In genomic region chr12:104499207-104499606, GRCh38 we compare ENCODE assay signal across 20 cellular contexts. TPM values are rescaled to one million over a fixed set of nuclear protein-coding genes. Genes with fewer than 3 reads are reported as not detected.
DNase-seq lines count a peak whose midpoint lies in the region; ATAC-seq lines count a peak whose summit lies in the region.
"Had no signal": no experiment of that assay in that cellular context is flagged by ENCODE, and none has a peak within 500 bp of the region (broad histone marks: within the 10 kb centered on the region; RNA-seq: fewer than 3 reads in every experiment).

No MANE protein-coding gene starts in this region.

- DNase-seq in activated naive CD8-positive, alpha-beta T cell treated with anti-CD3 and anti-CD28 coated beads, Interleukin-2, amount 50 U/mL, for 24 hours: no peak
- DNase-seq in T-helper 17 cell (no peak), naive B cell (no peak), NCI-H82 treated with DMSO at 0.1 percent for 48 hours (lab: John Stamatoyannopoulos, UW; ENCODE audit: unreplicated experiment) (no peak), DMS114 treated with DMSO at 0.1 percent for 48 hours (lab: John Stamatoyannopoulos, UW; ENCODE audit: unreplicated experiment) (no peak)
- DNase-seq in stimulated activated naive CD8-positive, alpha-beta T cell treated with anti-CD3 and anti-CD28 coated beads, Interleukin-15, amount 100 ng/mL, for 72 hours: no peak
- DNase-seq: activated CD4-positive, alpha-beta T cell treated with anti-CD3 and anti-CD28 coated beads for 4 hours; activated CD8-positive, alpha-beta memory T cell treated with anti-CD3 and anti-CD28 coated beads, Interleukin-2, amount 50 U/mL, for 4 hours; central memory CD4-positive, alpha-beta T cell; DMS79 treated with DMSO at 0.1 percent for 48 hours; dorsolateral prefrontal cortex; head of caudate nucleus; KBM-7; mammary epithelial cell; NCI-H526 treated with DMSO at 0.1 percent for 48 hours; Right ventricle myocardium superior; testis had no signal

- H3K36me3 Mint-ChIP-seq in activated naive CD8-positive, alpha-beta T cell: peaks cover 5% of the 10 kb centered on the region
- H3K36me3 Mint-ChIP-seq in activated naive CD8-positive, alpha-beta T cell treated with anti-CD3 and anti-CD28 coated beads, Interleukin-2, amount 50 U/mL, for 24 hours (ENCODE audit: low read depth): peaks cover 11% of the 10 kb centered on the region
- H3K36me3 Mint-ChIP-seq in T-helper 17 cell (ENCODE audit: low read depth): peaks cover 2% of the 10 kb centered on the region
- peaks cover 0 to 14% of the 10 kb centered on the region in 2 donors for H3K36me3 Mint-ChIP-seq in naive B cell

- no peak for ATAC-seq in activated naive CD8-positive, alpha-beta T cell treated with anti-CD3 and anti-CD28 coated beads, Interleukin-2, amount 50 U/mL, for 24 hours
- ATAC-seq in T-helper 17 cell (no peak), naive B cell (ENCODE audit: low read depth in 2 of 2) (no peak), HG03159 (IDR thresholded peaks at IDR 0.05; ENCODE audit: unreplicated experiment) (no peak)
- ATAC-seq in stimulated activated naive CD8-positive, alpha-beta T cell treated with anti-CD3 and anti-CD28 coated beads, Interleukin-15, amount 100 ng/mL, for 72 hours: no peak

- H3K27ac Mint-ChIP-seq in activated naive CD8-positive, alpha-beta T cell: peak overlapping the region; percentile 34
- H3K27ac Mint-ChIP-seq in activated naive CD8-positive, alpha-beta T cell treated with anti-CD3 and anti-CD28 coated beads, Interleukin-2, amount 50 U/mL, for 24 hours: no peak overlapping the region
- peak overlapping the region; percentile 99 for H3K27ac Mint-ChIP-seq in T-helper 17 cell
- peak overlapping the region in 4 of 6 donors; percentile 29 to 95 (median 76) for H3K27ac Mint-ChIP-seq in naive B cell
- no peak overlapping the region for H3K27ac Mint-ChIP-seq in stimulated activated naive CD8-positive, alpha-beta T cell treated with anti-CD3 and anti-CD28 coated beads, Interleukin-15, amount 100 ng/mL, for 72 hours

- no peaks in the 10 kb centered on the region for H3K27me3 Mint-ChIP-seq in activated naive CD8-positive, alpha-beta T cell
- H3K27me3 Mint-ChIP-seq in activated naive CD8-positive, alpha-beta T cell treated with anti-CD3 and anti-CD28 coated beads, Interleukin-2, amount 50 U/mL, for 24 hours: no peaks in the 10 kb centered on the region
- H3K27me3 Mint-ChIP-seq in T-helper 17 cell (no peaks in the 10 kb centered on the region), naive B cell (no peaks in the 10 kb centered on the region)
- H3K27me3 Mint-ChIP-seq in stimulated activated naive CD8-positive, alpha-beta T cell treated with anti-CD3 and anti-CD28 coated beads, Interleukin-15, amount 100 ng/mL, for 72 hours: no peaks in the 10 kb centered on the region

- no peaks in the 10 kb centered on the region for H3K9me3 ChIP-seq in T-helper 17 cell (ENCODE audit: control insufficient read depth, low read length, poor library complexity, severe bottlenecking)
- H3K9me3 ChIP-seq: ascending aorta, testis had no signal

- H3K4me3 Mint-ChIP-seq in activated naive CD8-positive, alpha-beta T cell: peak overlapping the region; percentile 5
- H3K4me3 Mint-ChIP-seq in activated naive CD8-positive, alpha-beta T cell treated with anti-CD3 and anti-CD28 coated beads, Interleukin-2, amount 50 U/mL, for 24 hours: no peak overlapping the region
- peak overlapping the region; percentile 87 for H3K4me3 Mint-ChIP-seq in T-helper 17 cell
- H3K4me3 Mint-ChIP-seq in naive B cell: no peak overlapping the region
- peak overlapping the region; percentile 22 to 63 for H3K4me3 Mint-ChIP-seq in stimulated activated naive CD8-positive, alpha-beta T cell treated with anti-CD3 and anti-CD28 coated beads, Interleukin-15, amount 100 ng/mL, for 72 hours

- no peaks in the 10 kb centered on the region for H3K9me3 Mint-ChIP-seq in activated naive CD8-positive, alpha-beta T cell (ENCODE audit: low read depth)
- no peaks in the 10 kb centered on the region for H3K9me3 Mint-ChIP-seq in activated naive CD8-positive, alpha-beta T cell treated with anti-CD3 and anti-CD28 coated beads, Interleukin-2, amount 50 U/mL, for 24 hours
- no peaks in the 10 kb centered on the region for H3K9me3 Mint-ChIP-seq in naive B cell
- H3K9me3 Mint-ChIP-seq in stimulated activated naive CD8-positive, alpha-beta T cell treated with anti-CD3 and anti-CD28 coated beads, Interleukin-15, amount 100 ng/mL, for 72 hours: no peaks in the 10 kb centered on the region

- H3K4me1 Mint-ChIP-seq in activated naive CD8-positive, alpha-beta T cell (ENCODE audit: low read depth): peaks cover 82% of the 10 kb centered on the region
- peaks cover 93% of the 10 kb centered on the region for H3K4me1 Mint-ChIP-seq in activated naive CD8-positive, alpha-beta T cell treated with anti-CD3 and anti-CD28 coated beads, Interleukin-2, amount 50 U/mL, for 24 hours
- H3K4me1 Mint-ChIP-seq in T-helper 17 cell (peaks cover 69% of the 10 kb centered on the region), naive B cell (peaks cover 60 to 97% (median 82%) of the 10 kb centered on the region in 3 donors)
- peaks cover 82% of the 10 kb centered on the region for H3K4me1 Mint-ChIP-seq in stimulated activated naive CD8-positive, alpha-beta T cell treated with anti-CD3 and anti-CD28 coated beads, Interleukin-15, amount 100 ng/mL, for 72 hours

RNA-seq across cellular contexts. Expression of gene CHST11, which starts 42.5 kb away (rescaled TPM):
- total RNA-seq in T-helper 17 cell: 10 to 100 TPM; 76.6 to 78.3 TPM
- 10 to 100 TPM; 39.8 to 63.6 (median 58.6) TPM for polyA plus RNA-seq in naive B cell (ENCODE audit: low read depth in 6 of 6)

Comparison
In these comparisons a context has a peak if more than half of its experiments do, and no peak if none do; other contexts are left out.
1. H3K27ac Mint-ChIP-seq: peak in activated naive CD8-positive, alpha-beta T cell (single experiment), T-helper 17 cell (single experiment) and naive B cell (4 of 6); none in activated naive CD8-positive, alpha-beta T cell treated with anti-CD3 and anti-CD28 coated beads, Interleukin-2, amount 50 U/mL, for 24 hours (single experiment) and stimulated activated naive CD8-positive, alpha-beta T cell treated with anti-CD3 and anti-CD28 coated beads, Interleukin-15, amount 100 ng/mL, for 72 hours (0 of 2).
2. H3K4me3 Mint-ChIP-seq: peak in activated naive CD8-positive, alpha-beta T cell (single experiment), T-helper 17 cell (single experiment) and stimulated activated naive CD8-positive, alpha-beta T cell treated with anti-CD3 and anti-CD28 coated beads, Interleukin-15, amount 100 ng/mL, for 72 hours (2 of 2); none in activated naive CD8-positive, alpha-beta T cell treated with anti-CD3 and anti-CD28 coated beads, Interleukin-2, amount 50 U/mL, for 24 hours (single experiment) and naive B cell (0 of 8).